In the genomic region with DNA sequence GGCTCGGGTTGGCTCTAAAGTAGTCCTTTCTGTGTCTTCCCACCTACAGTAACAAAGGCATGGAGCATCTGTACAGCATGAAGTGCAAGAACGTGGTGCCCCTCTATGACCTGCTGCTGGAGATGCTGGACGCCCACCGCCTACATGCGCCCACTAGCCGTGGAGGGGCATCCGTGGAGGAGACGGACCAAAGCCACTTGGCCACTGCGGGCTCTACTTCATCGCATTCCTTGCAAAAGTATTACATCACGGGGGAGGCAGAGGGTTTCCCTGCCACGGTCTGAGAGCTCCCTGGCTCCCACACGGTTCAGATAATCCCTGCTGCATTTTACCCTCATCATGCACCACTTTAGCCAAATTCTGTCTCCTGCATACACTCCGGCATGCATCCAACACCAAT, we compare ENCODE assay signal across 23 cellular contexts.
"Had no signal": no experiment of that assay in that cellular context is flagged by ENCODE, and none has a peak within 500 bp of the region (broad histone marks: within the 10 kb centered on the region; RNA-seq: fewer than 3 reads in every experiment).

No MANE protein-coding gene starts in this region.

- H3K27ac ChIP-seq: dorsolateral prefrontal cortex, left ventricle myocardium inferior, right lobe of liver, upper lobe of left lung, uterus had no signal

- DNase-seq: dorsolateral prefrontal cortex; effector CD8-positive, alpha-beta T cell; foreskin melanocyte; hypothalamus; islet precursor cell; left ventricle myocardium inferior; mesenchymal stem cell; midbrain; naive B cell; psoas muscle; retina; right lobe of liver; stimulated activated CD4-positive, alpha-beta T cell treated with anti-CD3 and anti-CD28 coated beads, Interleukin-4, amount 100 ng/mL, for 1 hour; stimulated activated CD8-positive, alpha-beta memory T cell treated with anti-CD3 and anti-CD28 coated beads, Interleukin-4, amount 100 ng/mL, for 48 hours; tibial artery; uterus had no signal

- H3K27ac Mint-ChIP-seq: naive B cell; nephron; stimulated activated effector memory CD8-positive, alpha-beta T cell treated with anti-CD3 and anti-CD28 coated beads, Interleukin-12 subunit alpha, Interleukin-12 subunit beta, amount 100 ng/mL, for 72 hours; stimulated activated naive CD8-positive, alpha-beta T cell treated with anti-CD3 and anti-CD28 coated beads, Interleukin-15, Interleukin-2, amounts not matched to agents 100 ng/mL and 50 ng/mL, for 24 hours had no signal

- H3K4me1 Mint-ChIP-seq: naive B cell had no signal

- H3K4me3 ChIP-seq: coronary artery, dorsolateral prefrontal cortex, heart right ventricle, left ventricle myocardium inferior, lung, psoas muscle, right lobe of liver, tibial artery, upper lobe of left lung, uterus had no signal

- H3K36me3 ChIP-seq: heart right ventricle, left ventricle myocardium inferior, upper lobe of left lung, uterus had no signal

- ATAC-seq: heart right ventricle; psoas muscle; right lobe of liver; stimulated activated effector memory CD8-positive, alpha-beta T cell treated with anti-CD3 and anti-CD28 coated beads, Interleukin-12 subunit alpha, Interleukin-12 subunit beta, amount 100 ng/mL, for 72 hours had no signal

- H3K4me3 Mint-ChIP-seq: naive B cell; nephron; stimulated activated effector memory CD8-positive, alpha-beta T cell treated with anti-CD3 and anti-CD28 coated beads, Interleukin-12 subunit alpha, Interleukin-12 subunit beta, amount 100 ng/mL, for 72 hours; stimulated activated naive CD8-positive, alpha-beta T cell treated with anti-CD3 and anti-CD28 coated beads, Interleukin-15, Interleukin-2, amounts not matched to agents 100 ng/mL and 50 ng/mL, for 24 hours had no signal

- H3K36me3 Mint-ChIP-seq: naive B cell; stimulated activated effector memory CD8-positive, alpha-beta T cell treated with anti-CD3 and anti-CD28 coated beads, Interleukin-12 subunit alpha, Interleukin-12 subunit beta, amount 100 ng/mL, for 72 hours had no signal

- H3K9me3 ChIP-seq: heart right ventricle, left ventricle myocardium inferior, psoas muscle, right lobe of liver, tibial artery, upper lobe of left lung, uterus had no signal

- H3K4me1 ChIP-seq: right lobe of liver, uterus had no signal

- H3K9me3 Mint-ChIP-seq: naive B cell; nephron; stimulated activated effector memory CD8-positive, alpha-beta T cell treated with anti-CD3 and anti-CD28 coated beads, Interleukin-12 subunit alpha, Interleukin-12 subunit beta, amount 100 ng/mL, for 72 hours; stimulated activated naive CD8-positive, alpha-beta T cell treated with anti-CD3 and anti-CD28 coated beads, Interleukin-15, Interleukin-2, amounts not matched to agents 100 ng/mL and 50 ng/mL, for 24 hours had no signal

- H3K27me3 ChIP-seq: dorsolateral prefrontal cortex, heart right ventricle, right lobe of liver, tibial artery, upper lobe of left lung, uterus had no signal

- H3K27me3 Mint-ChIP-seq: naive B cell; stimulated activated naive CD8-positive, alpha-beta T cell treated with anti-CD3 and anti-CD28 coated beads, Interleukin-15, Interleukin-2, amounts not matched to agents 100 ng/mL and 50 ng/mL, for 24 hours had no signal
